8 cellular contexts compared by ENCODE assay signal in the genomic region with DNA sequence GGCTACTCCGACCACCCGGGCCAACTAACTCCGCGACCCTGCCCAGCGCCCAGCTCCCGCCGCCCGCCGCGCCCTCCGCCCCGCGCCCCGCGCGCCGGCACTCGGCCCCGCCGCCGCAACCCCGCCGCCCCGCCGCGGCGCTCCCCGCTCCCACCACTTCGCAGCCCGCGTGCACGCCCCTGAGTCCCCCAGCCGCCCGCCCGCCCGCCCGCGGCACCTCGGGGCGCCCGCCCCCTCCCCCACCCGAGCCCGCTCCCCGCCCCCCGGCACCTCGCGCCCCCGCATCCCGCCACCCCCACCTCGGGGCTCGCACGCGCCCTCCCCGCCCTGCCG. TPM values are rescaled to one million over a fixed set of nuclear protein-coding genes. Genes with fewer than 3 reads are reported as not detected.
A peak's percentile ranks its signal among the peaks of the same experiment; 100 is the strongest.
DNase-seq lines count a peak whose midpoint lies in the region; ATAC-seq, FAIRE-seq and TF ChIP-seq lines count a peak whose summit lies in the region.

No MANE protein-coding gene starts in this region.

- TF ChIP-seq POLR2A in HepG2 (IDR thresholded peaks at IDR 0.05; ENCODE audit: insufficient read depth in 1 of 2, low read depth in 2 of 2, low read length in 2 of 2): no peak

- TF ChIP-seq CTCF in HepG2 (CRISPR knock-in tag; IDR thresholded peaks at IDR 0.05) (no peak), tibial artery (IDR thresholded peaks at IDR 0.05) (no peak)

- DNase-seq in activated T-cell treated with anti-CD3 and anti-CD28 coated beads, Interleukin-2, amount 50 U/mL, for 4 hours: no peak
- no peak for DNase-seq in activated T-cell treated with anti-CD3 and anti-CD28 coated beads, Interleukin-2, amount 50 U/mL, for 48 hours
- no peak for DNase-seq in HepG2 (ENCODE audit: low spot score)
- DNase-seq in tibial artery: no peak
- DNase-seq in T1000 (lab: John Stamatoyannopoulos, UW): no peak

- intact Hi-C loops in HepG2 (cut with micrococcal nuclease; ENCODE audit: unreplicated experiment) (no loop called here), tibial artery (cut with DNase I; ENCODE audit: low total_unique reads) (no loop called here)

- H3K4me3 Mint-ChIP-seq in activated T-cell treated with anti-CD3 and anti-CD28 coated beads, Interleukin-2, amount 50 U/mL, for 4 hours: no peak overlapping the region
- peak overlapping the region; percentile 77 for H3K4me3 Mint-ChIP-seq in activated T-helper 17 cell treated with anti-CD3 and anti-CD28 coated beads, Interleukin-2, amount 50 U/mL, for 72 hours

- no peaks in the 10 kb centered on the region for H3K36me3 ChIP-seq in HepG2 (replicated peaks in 1 of 2; ENCODE audit: control insufficient read depth in 1 of 2, insufficient read depth in 2 of 2, low read length in 2 of 2)
- H3K36me3 ChIP-seq in tibial artery: no peaks in the 10 kb centered on the region

- peaks cover 35% of the 10 kb centered on the region for H3K4me1 Mint-ChIP-seq in activated T-cell treated with anti-CD3 and anti-CD28 coated beads, Interleukin-2, amount 50 U/mL, for 4 hours (ENCODE audit: low read depth)
- H3K4me1 Mint-ChIP-seq in activated T-helper 17 cell treated with anti-CD3 and anti-CD28 coated beads, Interleukin-2, amount 50 U/mL, for 72 hours: peaks cover 12% of the 10 kb centered on the region

- H3K9me3 ChIP-seq in HepG2 (ENCODE audit: low read length): no peaks in the 10 kb centered on the region
- H3K9me3 ChIP-seq in tibial artery: no peaks in the 10 kb centered on the region

- peak; percentile 25 to 33 for ATAC-seq in activated T-cell treated with anti-CD3 and anti-CD28 coated beads, Interleukin-2, amount 50 U/mL, for 4 hours
- no peak for ATAC-seq in activated T-helper 17 cell treated with anti-CD3 and anti-CD28 coated beads, Interleukin-2, amount 50 U/mL, for 72 hours (replicated peaks)
- no peak; the same call in 2 of the 3 replicates for ATAC-seq in HepG2
- ATAC-seq in HG03095 (IDR thresholded peaks at IDR 0.05; ENCODE audit: unreplicated experiment): no peak
- no peak for ATAC-seq in HG03108 (IDR thresholded peaks at IDR 0.05; ENCODE audit: unreplicated experiment)

- WGBS in HepG2 (ENCODE audit: low lambda C conversion rate): 4% methylated on average over 5 of the region's 55 CpGs

- H3K9ac ChIP-seq in HepG2 (ENCODE audit: insufficient read depth, low read depth, low read length): no peak overlapping the region

- no peak overlapping the region for H3K27ac Mint-ChIP-seq in activated T-helper 17 cell treated with anti-CD3 and anti-CD28 coated beads, Interleukin-2, amount 50 U/mL, for 72 hours

- TF ChIP-seq RAD21 in HepG2 (CRISPR knock-in tag; IDR thresholded peaks at IDR 0.05): no peak

- TF ChIP-seq EP300 in HepG2 (IDR thresholded peaks at IDR 0.05; ENCODE audit: low read depth in 2 of 2, low read length in 2 of 2) (no peak), HepG2 (CRISPR knock-in tag; IDR thresholded peaks at IDR 0.05; ENCODE audit: borderline replicate concordance) (no peak)

- in situ Hi-C loops in HepG2 (cut with HindIII; ENCODE audit: extremely low pct_ligation_motif_present, low pct_unique_long_range_greater_than_20kb): no loop called here

- no peaks in the 10 kb centered on the region for H3K9me3 Mint-ChIP-seq in activated T-cell treated with anti-CD3 and anti-CD28 coated beads, Interleukin-2, amount 50 U/mL, for 4 hours
- H3K9me3 Mint-ChIP-seq in activated T-helper 17 cell treated with anti-CD3 and anti-CD28 coated beads, Interleukin-2, amount 50 U/mL, for 72 hours: no peaks in the 10 kb centered on the region

- CTCF ChIA-PET in HepG2 (lab: Yijun Ruan, JAX; ENCODE audit: low intra/inter-chr PET ratio, low total read pairs): no interaction called here

- H3K27me3 ChIP-seq in HepG2 (ENCODE audit: control insufficient read depth in 1 of 2, insufficient read depth in 2 of 2, low read length in 2 of 2): peaks cover 2 to 33% of the 10 kb centered on the region in 2 experiments; a peak in 4 of 5 replicates
- H3K27me3 ChIP-seq in tibial artery: no peaks in the 10 kb centered on the region

- peak overlapping the region in 2 of 3 experiments; percentile 49 to 54; a peak in 3 of 6 replicates for H3K4me3 ChIP-seq in HepG2 (replicated peaks in 1 of 3; ENCODE audit: insufficient read depth in 1 of 3, low read depth in 2 of 3, low read length in 3 of 3)
- peak overlapping the region; percentile 91 to 97 for H3K4me3 ChIP-seq in tibial artery

- no peak overlapping the region for H2AFZ ChIP-seq in HepG2 (ENCODE audit: low read length)

- POLR2A ChIA-PET in HepG2 (lab: Yijun Ruan, JAX): no interaction called here

- no peak overlapping the region for H3K4me2 ChIP-seq in HepG2 (ENCODE audit: low read depth, low read length)

- no peaks in the 10 kb centered on the region for H3K27me3 Mint-ChIP-seq in activated T-cell treated with anti-CD3 and anti-CD28 coated beads, Interleukin-2, amount 50 U/mL, for 4 hours (ENCODE audit: low read depth)
- no peaks in the 10 kb centered on the region for H3K27me3 Mint-ChIP-seq in activated T-helper 17 cell treated with anti-CD3 and anti-CD28 coated beads, Interleukin-2, amount 50 U/mL, for 72 hours

- H3K79me2 ChIP-seq in HepG2 (ENCODE audit: insufficient read depth, low read length): no peaks in the 10 kb centered on the region

- no TSS peak for BruUV-seq in HepG2 (replicated peaks; lab: Mats Ljungman, UMichigan)

- no peaks in the 10 kb centered on the region for H4K20me1 ChIP-seq in HepG2 (ENCODE audit: insufficient read depth, low read length)

- no peaks in the 10 kb centered on the region for H3K36me3 Mint-ChIP-seq in activated T-cell treated with anti-CD3 and anti-CD28 coated beads, Interleukin-2, amount 50 U/mL, for 4 hours (ENCODE audit: insufficient read depth)
- no peaks in the 10 kb centered on the region for H3K36me3 Mint-ChIP-seq in activated T-helper 17 cell treated with anti-CD3 and anti-CD28 coated beads, Interleukin-2, amount 50 U/mL, for 72 hours (ENCODE audit: low read depth)

- H3K4me1 ChIP-seq in HepG2 (ENCODE audit: insufficient read depth, low read length): no peaks in the 10 kb centered on the region
- peaks cover 0 to 59% (median 38%) of the 10 kb centered on the region in 4 donors for H3K4me1 ChIP-seq in tibial artery

- H3K27ac ChIP-seq in HepG2 (ENCODE audit: extremely low read length, insufficient read depth, low read length): no peak overlapping the region
- peak overlapping the region; percentile 87 to 97 for H3K27ac ChIP-seq in tibial artery

- FAIRE-seq in HepG2 (lab: Jason Lieb, UNC): no peak

TF ChIP-seq in HepG2, 621 proteins besides CTCF, POLR2A, EP300 and RAD21 (continues in another document):
- TF ChIP-seq, protein P1, sequence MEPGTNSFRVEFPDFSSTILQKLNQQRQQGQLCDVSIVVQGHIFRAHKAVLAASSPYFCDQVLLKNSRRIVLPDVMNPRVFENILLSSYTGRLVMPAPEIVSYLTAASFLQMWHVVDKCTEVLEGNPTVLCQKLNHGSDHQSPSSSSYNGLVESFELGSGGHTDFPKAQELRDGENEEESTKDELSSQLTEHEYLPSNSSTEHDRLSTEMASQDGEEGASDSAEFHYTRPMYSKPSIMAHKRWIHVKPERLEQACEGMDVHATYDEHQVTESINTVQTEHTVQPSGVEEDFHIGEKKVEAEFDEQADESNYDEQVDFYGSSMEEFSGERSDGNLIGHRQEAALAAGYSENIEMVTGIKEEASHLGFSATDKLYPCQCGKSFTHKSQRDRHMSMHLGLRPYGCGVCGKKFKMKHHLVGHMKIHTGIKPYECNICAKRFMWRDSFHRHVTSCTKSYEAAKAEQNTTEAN (CRISPR knock-in tag; conservative IDR thresholded peaks at IDR 0.05): no peak
- TF ChIP-seq NR2F2 (IDR thresholded peaks at IDR 0.05; ENCODE audit: borderline replicate concordance, low read depth) (no peak), NPAS2 (CRISPR knock-in tag; IDR thresholded peaks at IDR 0.05; ENCODE audit: borderline replicate concordance) (no peak), ZNF501 (CRISPR knock-in tag; IDR thresholded peaks at IDR 0.05) (no peak), RFX3 (CRISPR knock-in tag; IDR thresholded peaks at IDR 0.05) (no peak)
- TF ChIP-seq, protein P2, sequence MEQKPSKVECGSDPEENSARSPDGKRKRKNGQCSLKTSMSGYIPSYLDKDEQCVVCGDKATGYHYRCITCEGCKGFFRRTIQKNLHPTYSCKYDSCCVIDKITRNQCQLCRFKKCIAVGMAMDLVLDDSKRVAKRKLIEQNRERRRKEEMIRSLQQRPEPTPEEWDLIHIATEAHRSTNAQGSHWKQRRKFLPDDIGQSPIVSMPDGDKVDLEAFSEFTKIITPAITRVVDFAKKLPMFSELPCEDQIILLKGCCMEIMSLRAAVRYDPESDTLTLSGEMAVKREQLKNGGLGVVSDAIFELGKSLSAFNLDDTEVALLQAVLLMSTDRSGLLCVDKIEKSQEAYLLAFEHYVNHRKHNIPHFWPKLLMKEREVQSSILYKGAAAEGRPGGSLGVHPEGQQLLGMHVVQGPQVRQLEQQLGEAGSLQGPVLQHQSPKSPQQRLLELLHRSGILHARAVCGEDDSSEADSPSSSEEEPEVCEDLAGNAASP (CRISPR knock-in tag; IDR thresholded peaks at IDR 0.05; ENCODE audit: borderline replicate concordance): no peak

RNA-seq across cellular contexts. Expression of a gene that starts 0.6 kb away (rescaled TPM):
- 10 to 100 TPM; 14.9 to 19.3 (median 19.0) TPM for total RNA-seq in activated T-cell treated with anti-CD3 and anti-CD28 coated beads, Interleukin-2, amount 50 U/mL, for 4 hours
- 1 to 10 TPM; 5.6 to 5.7 TPM for total RNA-seq in activated T-helper 17 cell treated with anti-CD3 and anti-CD28 coated beads, Interleukin-2, amount 50 U/mL, for 72 hours
- not detected in 2 replicates for total RNA-seq in HepG2 (2016; rRNA removed; fragmentation: Illumina TruSeq; extraction: Trizol)
- total RNA-seq in HepG2 (2016; cell fraction: cytosol; rRNA removed; fragmentation: Illumina TruSeq; extraction: Trizol; ENCODE audit: low read depth): not detected in 2 replicates
- not detected in 2 replicates for total RNA-seq in HepG2 (2016; cell fraction: insoluble cytoplasmic fraction; rRNA removed; fragmentation: Illumina TruSeq; extraction: Trizol)
- not detected in 2 replicates for total RNA-seq in HepG2 (2016; cell fraction: membrane; rRNA removed; fragmentation: Illumina TruSeq; extraction: Trizol)
- not detected in 2 replicates for total RNA-seq in HepG2 (2016; cell fraction: nucleus; rRNA removed; fragmentation: Illumina TruSeq; extraction: Trizol)
- not detected in 2 replicates for polyA plus RNA-seq in HepG2 (2011; rRNA removed)
- polyA plus RNA-seq in HepG2 (2011; cell fraction: cytosol; rRNA removed): not detected in 2 replicates
- not detected in 2 replicates for polyA plus RNA-seq in HepG2 (2011; cell fraction: nucleus; rRNA removed)
- not detected in 2 replicates for polyA plus RNA-seq in HepG2 (2012)
- polyA plus RNA-seq in HepG2 (2016; cell fraction: cytosol; fragmentation: Illumina TruSeq; extraction: Trizol; ENCODE audit: low read depth): not detected in 2 replicates
- polyA plus RNA-seq in HepG2 (2016; cell fraction: insoluble cytoplasmic fraction; fragmentation: Illumina TruSeq; extraction: Trizol; ENCODE audit: low read depth): not detected in 2 replicates
- not detected in 2 replicates for polyA plus RNA-seq in HepG2 (2016; cell fraction: membrane; fragmentation: Illumina TruSeq; extraction: Trizol; ENCODE audit: low read depth)
- polyA plus RNA-seq in HepG2 (2016; cell fraction: nucleus; fragmentation: Illumina TruSeq; extraction: Trizol; ENCODE audit: insufficient read depth, low read depth): not detected in 2 replicates
- polyA minus RNA-seq in HepG2 (2011; rRNA and poly(A)+ RNA removed; ENCODE audit: low replicate concordance): 3.1 TPM in 1 of 2 replicates, not detected in the other
- not detected in 2 replicates for polyA minus RNA-seq in HepG2 (2011; cell fraction: cytosol; rRNA and poly(A)+ RNA removed)
- not detected in 2 replicates for polyA minus RNA-seq in HepG2 (2011; cell fraction: nucleus; rRNA and poly(A)+ RNA removed)

Comparison
In these comparisons a context has a peak if more than half of its experiments do, and no peak if none do; other contexts are left out.
1. ATAC-seq: peak in activated T-cell treated with anti-CD3 and anti-CD28 coated beads, Interleukin-2, amount 50 U/mL, for 4 hours (2 of 2); none in activated T-helper 17 cell treated with anti-CD3 and anti-CD28 coated beads, Interleukin-2, amount 50 U/mL, for 72 hours (single experiment), HepG2 (single experiment), HG03095 (single experiment) and HG03108 (single experiment).